Comparison of ENCODE assay signal across 15 cellular contexts in genomic region chr19:6721773-6722172, GRCh38.
DNase-seq lines count a peak whose midpoint lies in the region; ATAC-seq and TF ChIP-seq lines count a peak whose summit lies in the region.
"Had no signal": no experiment of that assay in that cellular context is flagged by ENCODE, and none has a peak within 500 bp of the region (broad histone marks: within the 10 kb centered on the region; RNA-seq: fewer than 3 reads in every experiment).

No MANE protein-coding gene starts in this region.

- H3K4me1 ChIP-seq in muscle layer of colon (ENCODE audit: insufficient read depth, low read length) = no peaks in the 10 kb centered on the region
- H3K4me1 ChIP-seq: BE2C, SJCRH30 had no signal

- no peaks in the 10 kb centered on the region for H3K27me3 ChIP-seq in muscle layer of colon (ENCODE audit: control insufficient read depth in 1 of 2, insufficient read depth in 2 of 2, low read length in 2 of 2)
- H3K27me3 ChIP-seq: BE2C had no signal

- CTCF ChIA-PET in GM10248 (lab: Yijun Ruan, JAX) = interaction anchor here (0.9 kb wide), 1 partner anchor 14 kb away, joined by 3 read pairs; no protein-coding TSS in a partner anchor
- CTCF ChIA-PET in RWPE1 (lab: Yijun Ruan, JAX) = no interaction called here

- TF ChIP-seq CTCF in GM10248 (IDR thresholded peaks at IDR 0.05; ENCODE audit: control extremely low read depth, extremely low read depth, low read depth, missing control alignments) (no peak), RWPE1 (conservative IDR thresholded peaks at IDR 0.05; ENCODE audit: low read depth) (no peak)

- DNase-seq in GM10248 (ENCODE audit: extremely low spot score) (peak; percentile 73), RWPE1 (ENCODE audit: low spot score) (no peak), UCSD-AML1 (lab: John Stamatoyannopoulos, UW; ENCODE audit: unreplicated experiment) (no peak)
- no peak for DNase-seq in stimulated activated CD4-positive, alpha-beta T cell treated with anti-CD3 and anti-CD28 coated beads, Interleukin-15, amount 100 ng/mL, for 24 hours
- DNase-seq in activated T-cell treated with anti-CD3 and anti-CD28 coated beads, Interleukin-2, amount 50 U/mL, for 48 hours = no peak
- DNase-seq: BE2C, EL, erythroblast, mesendoderm, NCI-H2081 treated with DMSO at 0.1 percent for 48 hours, NCI-H82, SJCRH30 had no signal

- no peak overlapping the region for H3K9ac ChIP-seq in muscle layer of colon (ENCODE audit: low read length)

- ATAC-seq in GM21528 (IDR thresholded peaks at IDR 0.05; ENCODE audit: low FRiP score, unreplicated experiment) (peak; percentile 47), HG03108 (IDR thresholded peaks at IDR 0.05; ENCODE audit: unreplicated experiment) (no peak)

- peaks cover 7% of the 10 kb centered on the region for H3K36me3 ChIP-seq in muscle layer of colon (ENCODE audit: insufficient read depth, low read length)
- H3K36me3 ChIP-seq: BE2C, SJCRH30 had no signal

- no peak overlapping the region for H3K4me3 ChIP-seq in muscle layer of colon (ENCODE audit: low read depth in 1 of 2, low read length in 2 of 2)
- H3K4me3 ChIP-seq: SJCRH30 had no signal

- POLR2A ChIA-PET in GM10248 (lab: Yijun Ruan, JAX) (no interaction called here), RWPE1 (lab: Yijun Ruan, JAX; ENCODE audit: low non-redundant PET) (no interaction called here)

- H3K9me3 ChIP-seq in muscle layer of colon (ENCODE audit: low read length) = no peaks in the 10 kb centered on the region
- H3K9me3 ChIP-seq: BE2C, SJCRH30 had no signal

- H3K27ac ChIP-seq in RWPE1 = peak overlapping the region; percentile 90
- H3K27ac ChIP-seq in muscle layer of colon (ENCODE audit: low read depth, low read length) = peak overlapping the region; percentile 13
- H3K27ac ChIP-seq: SJCRH30 had no signal
